1 cellular context compared by ENCODE assay signal in the genomic region with DNA sequence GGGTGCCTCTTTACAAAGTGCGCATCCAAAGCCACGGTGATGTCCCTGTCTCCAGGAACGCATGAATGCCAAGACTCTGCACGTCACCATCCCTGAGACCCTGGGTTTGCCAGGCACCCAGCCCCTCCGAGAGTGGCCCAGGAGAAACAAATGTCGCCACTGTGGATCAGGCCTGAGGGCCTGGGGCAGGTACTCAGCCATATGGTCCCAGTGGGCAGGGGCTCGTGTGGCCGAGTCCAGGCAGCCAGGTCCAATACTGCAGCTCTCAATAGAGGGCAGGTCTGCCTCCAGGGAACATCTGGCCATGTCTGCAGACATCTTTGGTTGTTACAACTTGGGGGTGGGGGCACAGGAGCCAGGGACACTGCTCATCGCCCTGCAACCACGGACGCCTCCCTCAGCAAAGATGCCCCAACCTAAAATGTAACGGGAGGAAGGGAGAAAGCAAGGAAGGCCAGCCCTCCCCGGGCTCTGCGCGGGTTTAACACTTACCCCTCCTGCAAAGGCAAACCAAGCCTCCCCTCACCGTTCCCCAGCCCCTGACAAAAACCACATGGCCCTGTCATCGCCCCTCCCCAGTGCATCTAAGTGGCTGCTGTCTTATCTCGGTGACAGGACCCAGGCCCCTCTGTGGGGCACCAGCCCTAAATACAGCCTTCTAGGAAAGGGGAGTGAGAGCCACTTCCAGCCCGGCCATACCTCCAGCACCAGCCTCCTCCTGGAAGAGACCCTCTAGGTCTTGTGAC.
TF ChIP-seq lines count a peak whose summit lies in the region.

No MANE protein-coding gene starts in this region.

TF ChIP-seq in SK-N-SH, 30 proteins besides CTCF, POLR2A, EP300 and RAD21:
- TF ChIP-seq, protein P1, sequence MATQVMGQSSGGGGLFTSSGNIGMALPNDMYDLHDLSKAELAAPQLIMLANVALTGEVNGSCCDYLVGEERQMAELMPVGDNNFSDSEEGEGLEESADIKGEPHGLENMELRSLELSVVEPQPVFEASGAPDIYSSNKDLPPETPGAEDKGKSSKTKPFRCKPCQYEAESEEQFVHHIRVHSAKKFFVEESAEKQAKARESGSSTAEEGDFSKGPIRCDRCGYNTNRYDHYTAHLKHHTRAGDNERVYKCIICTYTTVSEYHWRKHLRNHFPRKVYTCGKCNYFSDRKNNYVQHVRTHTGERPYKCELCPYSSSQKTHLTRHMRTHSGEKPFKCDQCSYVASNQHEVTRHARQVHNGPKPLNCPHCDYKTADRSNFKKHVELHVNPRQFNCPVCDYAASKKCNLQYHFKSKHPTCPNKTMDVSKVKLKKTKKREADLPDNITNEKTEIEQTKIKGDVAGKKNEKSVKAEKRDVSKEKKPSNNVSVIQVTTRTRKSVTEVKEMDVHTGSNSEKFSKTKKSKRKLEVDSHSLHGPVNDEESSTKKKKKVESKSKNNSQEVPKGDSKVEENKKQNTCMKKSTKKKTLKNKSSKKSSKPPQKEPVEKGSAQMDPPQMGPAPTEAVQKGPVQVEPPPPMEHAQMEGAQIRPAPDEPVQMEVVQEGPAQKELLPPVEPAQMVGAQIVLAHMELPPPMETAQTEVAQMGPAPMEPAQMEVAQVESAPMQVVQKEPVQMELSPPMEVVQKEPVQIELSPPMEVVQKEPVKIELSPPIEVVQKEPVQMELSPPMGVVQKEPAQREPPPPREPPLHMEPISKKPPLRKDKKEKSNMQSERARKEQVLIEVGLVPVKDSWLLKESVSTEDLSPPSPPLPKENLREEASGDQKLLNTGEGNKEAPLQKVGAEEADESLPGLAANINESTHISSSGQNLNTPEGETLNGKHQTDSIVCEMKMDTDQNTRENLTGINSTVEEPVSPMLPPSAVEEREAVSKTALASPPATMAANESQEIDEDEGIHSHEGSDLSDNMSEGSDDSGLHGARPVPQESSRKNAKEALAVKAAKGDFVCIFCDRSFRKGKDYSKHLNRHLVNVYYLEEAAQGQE (IDR thresholded peaks at IDR 0.05; ENCODE audit: low read depth, low read length), result no peak
- TF ChIP-seq POLR2AphosphoS5 (IDR thresholded peaks at IDR 0.05; ENCODE audit: low read depth, low read length), result peak; percentile 72
- TF ChIP-seq EZH2phosphoT487 (IDR thresholded peaks at IDR 0.05; ENCODE audit: borderline replicate concordance, low read depth), result no peak
- peak; percentile 96 for TF ChIP-seq GATA2 (CRISPR knock-in tag; IDR thresholded peaks at IDR 0.05)
- TF ChIP-seq CHD2 (IDR thresholded peaks at IDR 0.05; ENCODE audit: low read length, partially characterized antibody), result peak; percentile 88
- no peak for TF ChIP-seq SMC3 (IDR thresholded peaks at IDR 0.05; ENCODE audit: low read depth, low read length)
- TF ChIP-seq FOXJ3 (CRISPR knock-in tag; IDR thresholded peaks at IDR 0.05), result peak; percentile 83
- TF ChIP-seq TCF12 (IDR thresholded peaks at IDR 0.05), result peak; percentile 90
- TF ChIP-seq RXRA (IDR thresholded peaks at IDR 0.05; ENCODE audit: borderline replicate concordance, low read depth), result no peak
- TF ChIP-seq GABPA (IDR thresholded peaks at IDR 0.05; ENCODE audit: low read depth), result no peak
- TF ChIP-seq, protein P2, sequence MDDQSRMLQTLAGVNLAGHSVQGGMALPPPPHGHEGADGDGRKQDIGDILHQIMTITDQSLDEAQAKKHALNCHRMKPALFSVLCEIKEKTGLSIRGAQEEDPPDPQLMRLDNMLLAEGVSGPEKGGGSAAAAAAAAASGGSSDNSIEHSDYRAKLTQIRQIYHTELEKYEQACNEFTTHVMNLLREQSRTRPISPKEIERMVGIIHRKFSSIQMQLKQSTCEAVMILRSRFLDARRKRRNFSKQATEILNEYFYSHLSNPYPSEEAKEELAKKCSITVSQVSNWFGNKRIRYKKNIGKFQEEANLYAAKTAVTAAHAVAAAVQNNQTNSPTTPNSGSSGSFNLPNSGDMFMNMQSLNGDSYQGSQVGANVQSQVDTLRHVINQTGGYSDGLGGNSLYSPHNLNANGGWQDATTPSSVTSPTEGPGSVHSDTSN (IDR thresholded peaks at IDR 0.05), result peak; percentile 78
- TF ChIP-seq RCOR1 (IDR thresholded peaks at IDR 0.05; ENCODE audit: low read length), result peak; percentile 89
- 0 out of 2 replicates have a peak, but pooled peaks have one; percentile 38 for TF ChIP-seq TEAD4 (IDR thresholded peaks at IDR 0.05; ENCODE audit: borderline replicate concordance, insufficient read depth)
- TF ChIP-seq SIN3A (IDR thresholded peaks at IDR 0.05; ENCODE audit: borderline replicate concordance, low read depth, low read length), result no peak
- TF ChIP-seq, protein P3, sequence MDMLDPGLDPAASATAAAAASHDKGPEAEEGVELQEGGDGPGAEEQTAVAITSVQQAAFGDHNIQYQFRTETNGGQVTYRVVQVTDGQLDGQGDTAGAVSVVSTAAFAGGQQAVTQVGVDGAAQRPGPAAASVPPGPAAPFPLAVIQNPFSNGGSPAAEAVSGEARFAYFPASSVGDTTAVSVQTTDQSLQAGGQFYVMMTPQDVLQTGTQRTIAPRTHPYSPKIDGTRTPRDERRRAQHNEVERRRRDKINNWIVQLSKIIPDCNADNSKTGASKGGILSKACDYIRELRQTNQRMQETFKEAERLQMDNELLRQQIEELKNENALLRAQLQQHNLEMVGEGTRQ (IDR thresholded peaks at IDR 0.05; ENCODE audit: borderline replicate concordance, low read depth, low read length), result no peak
- TF ChIP-seq NFIC (IDR thresholded peaks at IDR 0.05; ENCODE audit: borderline replicate concordance), result no peak
- TF ChIP-seq FOSL2 (IDR thresholded peaks at IDR 0.05; ENCODE audit: borderline replicate concordance, low read depth), result no peak
- peak; percentile 88 for TF ChIP-seq MXI1 (IDR thresholded peaks at IDR 0.05; ENCODE audit: low read depth, low read length)
- no peak for TF ChIP-seq ELF1 (IDR thresholded peaks at IDR 0.05)
- TF ChIP-seq, protein P4, sequence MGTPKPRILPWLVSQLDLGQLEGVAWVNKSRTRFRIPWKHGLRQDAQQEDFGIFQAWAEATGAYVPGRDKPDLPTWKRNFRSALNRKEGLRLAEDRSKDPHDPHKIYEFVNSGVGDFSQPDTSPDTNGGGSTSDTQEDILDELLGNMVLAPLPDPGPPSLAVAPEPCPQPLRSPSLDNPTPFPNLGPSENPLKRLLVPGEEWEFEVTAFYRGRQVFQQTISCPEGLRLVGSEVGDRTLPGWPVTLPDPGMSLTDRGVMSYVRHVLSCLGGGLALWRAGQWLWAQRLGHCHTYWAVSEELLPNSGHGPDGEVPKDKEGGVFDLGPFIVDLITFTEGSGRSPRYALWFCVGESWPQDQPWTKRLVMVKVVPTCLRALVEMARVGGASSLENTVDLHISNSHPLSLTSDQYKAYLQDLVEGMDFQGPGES (IDR thresholded peaks at IDR 0.05; ENCODE audit: low read depth, low read length), result no peak
- TF ChIP-seq YY1 (IDR thresholded peaks at IDR 0.05; ENCODE audit: low read depth), result no peak
- no peak for TF ChIP-seq TAF1 (IDR thresholded peaks at IDR 0.05; ENCODE audit: borderline replicate concordance, low read depth, low read length)
- TF ChIP-seq RFX5 (IDR thresholded peaks at IDR 0.05; ENCODE audit: low read length), result peak; percentile 6; the same call in 1 of the 2 replicates
- no peak for TF ChIP-seq JUND (IDR thresholded peaks at IDR 0.05)
TF ChIP-seq in SK-N-SH: peak in this region for 10.
